ENCODE assay signal across 2 cellular contexts in genomic region chr3:6105187-6105586, GRCh38.
TF ChIP-seq lines count a peak whose summit lies in the region.

No MANE protein-coding gene starts in this region.

TF ChIP-seq in HEK293, 187 proteins besides CTCF, POLR2A, EP300 and RAD21 (continued from another document):
- TF ChIP-seq, protein P1, sequence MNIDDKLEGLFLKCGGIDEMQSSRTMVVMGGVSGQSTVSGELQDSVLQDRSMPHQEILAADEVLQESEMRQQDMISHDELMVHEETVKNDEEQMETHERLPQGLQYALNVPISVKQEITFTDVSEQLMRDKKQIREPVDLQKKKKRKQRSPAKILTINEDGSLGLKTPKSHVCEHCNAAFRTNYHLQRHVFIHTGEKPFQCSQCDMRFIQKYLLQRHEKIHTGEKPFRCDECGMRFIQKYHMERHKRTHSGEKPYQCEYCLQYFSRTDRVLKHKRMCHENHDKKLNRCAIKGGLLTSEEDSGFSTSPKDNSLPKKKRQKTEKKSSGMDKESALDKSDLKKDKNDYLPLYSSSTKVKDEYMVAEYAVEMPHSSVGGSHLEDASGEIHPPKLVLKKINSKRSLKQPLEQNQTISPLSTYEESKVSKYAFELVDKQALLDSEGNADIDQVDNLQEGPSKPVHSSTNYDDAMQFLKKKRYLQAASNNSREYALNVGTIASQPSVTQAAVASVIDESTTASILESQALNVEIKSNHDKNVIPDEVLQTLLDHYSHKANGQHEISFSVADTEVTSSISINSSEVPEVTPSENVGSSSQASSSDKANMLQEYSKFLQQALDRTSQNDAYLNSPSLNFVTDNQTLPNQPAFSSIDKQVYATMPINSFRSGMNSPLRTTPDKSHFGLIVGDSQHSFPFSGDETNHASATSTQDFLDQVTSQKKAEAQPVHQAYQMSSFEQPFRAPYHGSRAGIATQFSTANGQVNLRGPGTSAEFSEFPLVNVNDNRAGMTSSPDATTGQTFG (tag by site-specific recombination; IDR thresholded peaks at IDR 0.05; ENCODE audit: borderline replicate concordance), result 0 out of 2 replicates have a peak, but pooled peaks have one; percentile 42

TF ChIP-seq in K562, 482 proteins besides CTCF, POLR2A, EP300 and RAD21 (continued from another document):
- TF ChIP-seq, protein P2, sequence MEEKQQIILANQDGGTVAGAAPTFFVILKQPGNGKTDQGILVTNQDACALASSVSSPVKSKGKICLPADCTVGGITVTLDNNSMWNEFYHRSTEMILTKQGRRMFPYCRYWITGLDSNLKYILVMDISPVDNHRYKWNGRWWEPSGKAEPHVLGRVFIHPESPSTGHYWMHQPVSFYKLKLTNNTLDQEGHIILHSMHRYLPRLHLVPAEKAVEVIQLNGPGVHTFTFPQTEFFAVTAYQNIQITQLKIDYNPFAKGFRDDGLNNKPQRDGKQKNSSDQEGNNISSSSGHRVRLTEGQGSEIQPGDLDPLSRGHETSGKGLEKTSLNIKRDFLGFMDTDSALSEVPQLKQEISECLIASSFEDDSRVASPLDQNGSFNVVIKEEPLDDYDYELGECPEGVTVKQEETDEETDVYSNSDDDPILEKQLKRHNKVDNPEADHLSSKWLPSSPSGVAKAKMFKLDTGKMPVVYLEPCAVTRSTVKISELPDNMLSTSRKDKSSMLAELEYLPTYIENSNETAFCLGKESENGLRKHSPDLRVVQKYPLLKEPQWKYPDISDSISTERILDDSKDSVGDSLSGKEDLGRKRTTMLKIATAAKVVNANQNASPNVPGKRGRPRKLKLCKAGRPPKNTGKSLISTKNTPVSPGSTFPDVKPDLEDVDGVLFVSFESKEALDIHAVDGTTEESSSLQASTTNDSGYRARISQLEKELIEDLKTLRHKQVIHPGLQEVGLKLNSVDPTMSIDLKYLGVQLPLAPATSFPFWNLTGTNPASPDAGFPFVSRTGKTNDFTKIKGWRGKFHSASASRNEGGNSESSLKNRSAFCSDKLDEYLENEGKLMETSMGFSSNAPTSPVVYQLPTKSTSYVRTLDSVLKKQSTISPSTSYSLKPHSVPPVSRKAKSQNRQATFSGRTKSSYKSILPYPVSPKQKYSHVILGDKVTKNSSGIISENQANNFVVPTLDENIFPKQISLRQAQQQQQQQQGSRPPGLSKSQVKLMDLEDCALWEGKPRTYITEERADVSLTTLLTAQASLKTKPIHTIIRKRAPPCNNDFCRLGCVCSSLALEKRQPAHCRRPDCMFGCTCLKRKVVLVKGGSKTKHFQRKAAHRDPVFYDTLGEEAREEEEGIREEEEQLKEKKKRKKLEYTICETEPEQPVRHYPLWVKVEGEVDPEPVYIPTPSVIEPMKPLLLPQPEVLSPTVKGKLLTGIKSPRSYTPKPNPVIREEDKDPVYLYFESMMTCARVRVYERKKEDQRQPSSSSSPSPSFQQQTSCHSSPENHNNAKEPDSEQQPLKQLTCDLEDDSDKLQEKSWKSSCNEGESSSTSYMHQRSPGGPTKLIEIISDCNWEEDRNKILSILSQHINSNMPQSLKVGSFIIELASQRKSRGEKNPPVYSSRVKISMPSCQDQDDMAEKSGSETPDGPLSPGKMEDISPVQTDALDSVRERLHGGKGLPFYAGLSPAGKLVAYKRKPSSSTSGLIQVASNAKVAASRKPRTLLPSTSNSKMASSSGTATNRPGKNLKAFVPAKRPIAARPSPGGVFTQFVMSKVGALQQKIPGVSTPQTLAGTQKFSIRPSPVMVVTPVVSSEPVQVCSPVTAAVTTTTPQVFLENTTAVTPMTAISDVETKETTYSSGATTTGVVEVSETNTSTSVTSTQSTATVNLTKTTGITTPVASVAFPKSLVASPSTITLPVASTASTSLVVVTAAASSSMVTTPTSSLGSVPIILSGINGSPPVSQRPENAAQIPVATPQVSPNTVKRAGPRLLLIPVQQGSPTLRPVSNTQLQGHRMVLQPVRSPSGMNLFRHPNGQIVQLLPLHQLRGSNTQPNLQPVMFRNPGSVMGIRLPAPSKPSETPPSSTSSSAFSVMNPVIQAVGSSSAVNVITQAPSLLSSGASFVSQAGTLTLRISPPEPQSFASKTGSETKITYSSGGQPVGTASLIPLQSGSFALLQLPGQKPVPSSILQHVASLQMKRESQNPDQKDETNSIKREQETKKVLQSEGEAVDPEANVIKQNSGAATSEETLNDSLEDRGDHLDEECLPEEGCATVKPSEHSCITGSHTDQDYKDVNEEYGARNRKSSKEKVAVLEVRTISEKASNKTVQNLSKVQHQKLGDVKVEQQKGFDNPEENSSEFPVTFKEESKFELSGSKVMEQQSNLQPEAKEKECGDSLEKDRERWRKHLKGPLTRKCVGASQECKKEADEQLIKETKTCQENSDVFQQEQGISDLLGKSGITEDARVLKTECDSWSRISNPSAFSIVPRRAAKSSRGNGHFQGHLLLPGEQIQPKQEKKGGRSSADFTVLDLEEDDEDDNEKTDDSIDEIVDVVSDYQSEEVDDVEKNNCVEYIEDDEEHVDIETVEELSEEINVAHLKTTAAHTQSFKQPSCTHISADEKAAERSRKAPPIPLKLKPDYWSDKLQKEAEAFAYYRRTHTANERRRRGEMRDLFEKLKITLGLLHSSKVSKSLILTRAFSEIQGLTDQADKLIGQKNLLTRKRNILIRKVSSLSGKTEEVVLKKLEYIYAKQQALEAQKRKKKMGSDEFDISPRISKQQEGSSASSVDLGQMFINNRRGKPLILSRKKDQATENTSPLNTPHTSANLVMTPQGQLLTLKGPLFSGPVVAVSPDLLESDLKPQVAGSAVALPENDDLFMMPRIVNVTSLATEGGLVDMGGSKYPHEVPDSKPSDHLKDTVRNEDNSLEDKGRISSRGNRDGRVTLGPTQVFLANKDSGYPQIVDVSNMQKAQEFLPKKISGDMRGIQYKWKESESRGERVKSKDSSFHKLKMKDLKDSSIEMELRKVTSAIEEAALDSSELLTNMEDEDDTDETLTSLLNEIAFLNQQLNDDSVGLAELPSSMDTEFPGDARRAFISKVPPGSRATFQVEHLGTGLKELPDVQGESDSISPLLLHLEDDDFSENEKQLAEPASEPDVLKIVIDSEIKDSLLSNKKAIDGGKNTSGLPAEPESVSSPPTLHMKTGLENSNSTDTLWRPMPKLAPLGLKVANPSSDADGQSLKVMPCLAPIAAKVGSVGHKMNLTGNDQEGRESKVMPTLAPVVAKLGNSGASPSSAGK (IDR thresholded peaks at IDR 0.05), result no peak
- TF ChIP-seq JUN (IDR thresholded peaks at IDR 0.05; ENCODE audit: borderline replicate concordance, low read depth, low read length), result no peak
- no peak for TF ChIP-seq JUN (CRISPR knock-in tag; IDR thresholded peaks at IDR 0.05; ENCODE audit: borderline replicate concordance)
- TF ChIP-seq RBFOX2 (IDR thresholded peaks at IDR 0.05; ENCODE audit: low read depth, low read length), result no peak
- no peak for TF ChIP-seq RAD51 (IDR thresholded peaks at IDR 0.05; ENCODE audit: borderline replicate concordance, low read depth)
- no peak for TF ChIP-seq MYNN (IDR thresholded peaks at IDR 0.05)
- TF ChIP-seq MYNN (CRISPR knock-in tag; IDR thresholded peaks at IDR 0.05), result no peak
- TF ChIP-seq, protein P3, sequence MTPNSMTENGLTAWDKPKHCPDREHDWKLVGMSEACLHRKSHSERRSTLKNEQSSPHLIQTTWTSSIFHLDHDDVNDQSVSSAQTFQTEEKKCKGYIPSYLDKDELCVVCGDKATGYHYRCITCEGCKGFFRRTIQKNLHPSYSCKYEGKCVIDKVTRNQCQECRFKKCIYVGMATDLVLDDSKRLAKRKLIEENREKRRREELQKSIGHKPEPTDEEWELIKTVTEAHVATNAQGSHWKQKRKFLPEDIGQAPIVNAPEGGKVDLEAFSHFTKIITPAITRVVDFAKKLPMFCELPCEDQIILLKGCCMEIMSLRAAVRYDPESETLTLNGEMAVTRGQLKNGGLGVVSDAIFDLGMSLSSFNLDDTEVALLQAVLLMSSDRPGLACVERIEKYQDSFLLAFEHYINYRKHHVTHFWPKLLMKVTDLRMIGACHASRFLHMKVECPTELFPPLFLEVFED (CRISPR knock-in tag; conservative IDR thresholded peaks at IDR 0.05), result peak; percentile 74; the same call in 1 of the 2 replicates
- no peak for TF ChIP-seq ZBTB33 (CRISPR knock-in tag; IDR thresholded peaks at IDR 0.05)
- no peak for TF ChIP-seq ZNF57 (CRISPR knock-in tag; IDR thresholded peaks at IDR 0.05)
- TF ChIP-seq ZNF408 (CRISPR knock-in tag; IDR thresholded peaks at IDR 0.05; ENCODE audit: low read depth), result no peak
- TF ChIP-seq ARNT (IDR thresholded peaks at IDR 0.05), result no peak
- no peak for TF ChIP-seq SMC3 (conservative IDR thresholded peaks at IDR 0.05; ENCODE audit: insufficient read depth, low read depth, low read length)
- no peak for TF ChIP-seq E4F1 (CRISPR knock-in tag; IDR thresholded peaks at IDR 0.05; ENCODE audit: borderline replicate concordance)
- TF ChIP-seq, protein P4, sequence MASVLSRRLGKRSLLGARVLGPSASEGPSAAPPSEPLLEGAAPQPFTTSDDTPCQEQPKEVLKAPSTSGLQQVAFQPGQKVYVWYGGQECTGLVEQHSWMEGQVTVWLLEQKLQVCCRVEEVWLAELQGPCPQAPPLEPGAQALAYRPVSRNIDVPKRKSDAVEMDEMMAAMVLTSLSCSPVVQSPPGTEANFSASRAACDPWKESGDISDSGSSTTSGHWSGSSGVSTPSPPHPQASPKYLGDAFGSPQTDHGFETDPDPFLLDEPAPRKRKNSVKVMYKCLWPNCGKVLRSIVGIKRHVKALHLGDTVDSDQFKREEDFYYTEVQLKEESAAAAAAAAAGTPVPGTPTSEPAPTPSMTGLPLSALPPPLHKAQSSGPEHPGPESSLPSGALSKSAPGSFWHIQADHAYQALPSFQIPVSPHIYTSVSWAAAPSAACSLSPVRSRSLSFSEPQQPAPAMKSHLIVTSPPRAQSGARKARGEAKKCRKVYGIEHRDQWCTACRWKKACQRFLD (CRISPR knock-in tag; IDR thresholded peaks at IDR 0.05), result no peak
